Comparison of ENCODE assay signal across 20 cellular contexts in genomic region chr7:18754766-18755165, GRCh38.
DNase-seq lines count a peak whose midpoint lies in the region; FAIRE-seq and TF ChIP-seq lines count a peak whose summit lies in the region.
"Had no signal": no experiment of that assay in that cellular context is flagged by ENCODE, and none has a peak within 500 bp of the region (broad histone marks: within the 10 kb centered on the region; RNA-seq: fewer than 3 reads in every experiment).

No MANE protein-coding gene starts in this region.

- H3K9me1 ChIP-seq in endothelial cell of umbilical vein (replicated peaks; ENCODE audit: control insufficient read depth, extremely low read depth, insufficient read depth, low read length): no peaks in the 10 kb centered on the region

- no peak overlapping the region for H2AFZ ChIP-seq in endothelial cell of umbilical vein (ENCODE audit: low read depth, low read length)

- intact Hi-C loops in endothelial cell of umbilical vein (cut with micrococcal nuclease): no loop called here
- intact Hi-C loops in sigmoid colon (cut with DNase I): no loop called here

- H3K4me1 ChIP-seq in endothelial cell of umbilical vein (ENCODE audit: control insufficient read depth, extremely low read depth, insufficient read depth, low read length) (no peaks in the 10 kb centered on the region), sigmoid colon (no peaks in the 10 kb centered on the region)
- H3K4me1 ChIP-seq: right atrium auricular region, tibial artery had no signal

- WGBS in sigmoid colon, 2 donors: 53 to 77% methylated on average over 2 of the region's 2 CpGs

- BruUV-seq in endothelial cell of umbilical vein (replicated peaks; lab: Mats Ljungman, UMichigan): no TSS peak

- no peak overlapping the region for H3K4me2 ChIP-seq in endothelial cell of umbilical vein (ENCODE audit: insufficient read depth, low read length)

- no peaks in the 10 kb centered on the region for H3K9me3 ChIP-seq in endothelial cell of umbilical vein (replicated peaks; ENCODE audit: control insufficient read depth, insufficient read depth, low read length)
- H3K9me3 ChIP-seq in sigmoid colon: no peaks in the 10 kb centered on the region
- H3K9me3 ChIP-seq: right atrium auricular region, tibial artery had no signal

- in situ Hi-C loops in SK-MEL-5 (cut with HindIII; ENCODE audit: low pct_unique_long_range_greater_than_20kb, low sequenced_read_pairs) (no loop called here), G401 (cut with HindIII; ENCODE audit: low sequenced_read_pairs) (no loop called here)

- POLR2A ChIA-PET in endothelial cell of umbilical vein (lab: Charles Lee): no interaction called here

- no peak overlapping the region for H3K27ac ChIP-seq in endothelial cell of umbilical vein (ENCODE audit: insufficient read depth, low read depth, low read length)
- no peak overlapping the region for H3K27ac ChIP-seq in sigmoid colon
- H3K27ac ChIP-seq: right atrium auricular region, tibial artery had no signal

- TF ChIP-seq POLR2A in endothelial cell of umbilical vein (IDR thresholded peaks at IDR 0.05; ENCODE audit: low read depth, low read length) (no peak), sigmoid colon (IDR thresholded peaks at IDR 0.05) (no peak)

- dilution Hi-C loops in endothelial cell of umbilical vein (cut with MboI; ENCODE audit: extremely low pct_ligation_motif_present, low sequenced_read_pairs): no loop called here

- DNase-seq in ELR (ENCODE audit: low read depth): peak; percentile 53
- DNase-seq in SK-MEL-5 (ENCODE audit: low read depth, low spot score): peak; percentile 45
- peak; percentile 6 for DNase-seq in endothelial cell of umbilical vein (ENCODE audit: low read depth, low spot score)
- DNase-seq in skeletal muscle cell (ENCODE audit: low read depth): peak; percentile 24
- no peak for DNase-seq in G401 (ENCODE audit: low spot score)
- no peak for DNase-seq in kidney glomerular epithelial cell (lab: John Stamatoyannopoulos, UW)
- DNase-seq in sigmoid colon: no peak
- DNase-seq in effector CD4-positive, alpha-beta T cell: no peak
- DNase-seq: activated naive CD4-positive, alpha-beta T cell treated with Interleukin-2 at 50 U/mL for 16 hours; CD4-positive, CD25-positive, alpha-beta regulatory T cell; DMS79; glutamatergic neuron; mesendoderm; MV-4-11; NCI-H2081 treated with DMSO at 0.1 percent for 48 hours; RPMI8226; stimulated activated CD4-positive, alpha-beta T cell treated with anti-CD3 and anti-CD28 coated beads, Interleukin-4, amount 100 ng/mL, for 4 hours; tibial artery had no signal

- H3K36me3 ChIP-seq in endothelial cell of umbilical vein (ENCODE audit: control insufficient read depth in 2 of 2, extremely low read depth in 1 of 2, insufficient read depth in 2 of 2, low read length in 2 of 2) (no peaks in the 10 kb centered on the region), sigmoid colon (no peaks in the 10 kb centered on the region)
- H3K36me3 ChIP-seq: right atrium auricular region, tibial artery had no signal

- H3K79me2 ChIP-seq in endothelial cell of umbilical vein (ENCODE audit: control insufficient read depth, insufficient read depth, low read length): no peaks in the 10 kb centered on the region

- FAIRE-seq in endothelial cell of umbilical vein (lab: Jason Lieb, UNC): no peak
- FAIRE-seq: HTR-8/SVneo had no signal

- TF ChIP-seq EP300 in sigmoid colon (IDR thresholded peaks at IDR 0.05): no peak

- CTCF ChIA-PET in endothelial cell of umbilical vein (lab: Charles Lee): interaction anchor here (1.1 kb wide), 1 partner anchor 39 kb away, joined by 3 read pairs; no protein-coding TSS in a partner anchor

- TF ChIP-seq CTCF in endothelial cell of umbilical vein (IDR thresholded peaks at IDR 0.05; ENCODE audit: extremely low read depth in 1 of 2, insufficient read depth in 1 of 2, low read depth in 1 of 2, low read length in 2 of 2) (no peak), sigmoid colon (IDR thresholded peaks at IDR 0.05) (no peak)

- no peaks in the 10 kb centered on the region for H3K27me3 ChIP-seq in endothelial cell of umbilical vein (ENCODE audit: control insufficient read depth in 2 of 2, insufficient read depth in 2 of 2, low read length in 2 of 2)
- no peaks in the 10 kb centered on the region for H3K27me3 ChIP-seq in sigmoid colon
- H3K27me3 ChIP-seq: right atrium auricular region, tibial artery had no signal

- no peaks in the 10 kb centered on the region for H4K20me1 ChIP-seq in endothelial cell of umbilical vein (replicated peaks; ENCODE audit: control insufficient read depth, extremely low read depth, insufficient read depth, low read length)

- H3K9ac ChIP-seq in endothelial cell of umbilical vein (replicated peaks; ENCODE audit: extremely low read depth, insufficient read depth, low read length): no peak overlapping the region

- H3K4me3 ChIP-seq in endothelial cell of umbilical vein (replicated peaks in 1 of 3; ENCODE audit: insufficient read depth in 1 of 3, low read depth in 1 of 3, low read length in 3 of 3) (no peak overlapping the region), skeletal muscle cell (ENCODE audit: low read depth, low read length) (no peak overlapping the region), sigmoid colon (no peak overlapping the region)
- H3K4me3 ChIP-seq: right atrium auricular region, tibial artery had no signal

TF ChIP-seq in endothelial cell of umbilical vein, 7 proteins besides CTCF, POLR2A, EP300 and RAD21:
- TF ChIP-seq FOS (IDR thresholded peaks at IDR 0.05; ENCODE audit: borderline replicate concordance, insufficient read depth, low read length): no peak
- no peak for TF ChIP-seq GATA2 (IDR thresholded peaks at IDR 0.05; ENCODE audit: insufficient read depth, insufficient read length, low read depth, low read length)
- no peak for TF ChIP-seq JUN (IDR thresholded peaks at IDR 0.05; ENCODE audit: borderline replicate concordance, insufficient read depth, insufficient read length, low read depth)
- TF ChIP-seq MAX (IDR thresholded peaks at IDR 0.05; ENCODE audit: insufficient read depth, insufficient read length): no peak
- no peak for TF ChIP-seq MYC (IDR thresholded peaks at IDR 0.05; ENCODE audit: low read depth, low read length)
- no peak for TF ChIP-seq EZH2 (IDR thresholded peaks at IDR 0.05; ENCODE audit: borderline replicate concordance, low read depth, low read length, severe bottlenecking)
- no peak for TF ChIP-seq POLR2AphosphoS5 (IDR thresholded peaks at IDR 0.05; ENCODE audit: insufficient read depth, low read depth, low read length)

Comparison
In these comparisons a context has a peak if more than half of its experiments do, and no peak if none do; other contexts are left out.
1. DNase-seq: peak in ELR (single experiment), SK-MEL-5 (single experiment), endothelial cell of umbilical vein (single experiment) and skeletal muscle cell (single experiment); none in G401 (single experiment), kidney glomerular epithelial cell (single experiment), sigmoid colon (single experiment) and effector CD4-positive, alpha-beta T cell (single experiment).